30 cellular contexts compared by ENCODE assay signal in the genomic region with DNA sequence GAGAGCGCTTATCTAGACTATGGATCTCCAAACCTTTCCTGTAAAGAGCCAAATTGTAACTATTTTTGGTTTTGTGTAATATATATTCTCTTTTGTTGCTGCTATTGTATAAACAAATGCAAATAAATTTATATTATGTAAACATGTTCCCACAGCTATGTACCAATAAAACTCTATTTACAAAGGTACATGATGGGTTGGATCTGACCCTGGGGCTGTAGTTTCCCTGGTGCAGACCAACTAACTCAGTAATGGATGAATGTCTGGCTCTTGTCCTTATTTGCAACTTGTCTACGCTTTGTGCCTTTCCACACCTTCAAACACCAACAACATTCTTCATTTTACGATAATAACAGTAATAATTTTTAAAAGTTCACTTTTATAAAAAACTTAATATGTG.
"Had no signal": no experiment of that assay in that cellular context is flagged by ENCODE, and none has a peak within 500 bp of the region (broad histone marks: within the 10 kb centered on the region; RNA-seq: fewer than 3 reads in every experiment).

No MANE protein-coding gene starts in this region.

- H3K4me3 ChIP-seq: adrenal gland, ascending aorta, body of pancreas, breast epithelium, cardiac muscle cell, colonic mucosa had no signal

- DNase-seq: activated effector memory CD4-positive, alpha-beta T cell treated with anti-CD3 and anti-CD28 coated beads, Interleukin-2, amount 50 U/mL, for 16 hours; activated effector memory CD4-positive, alpha-beta T cell treated with Interleukin-2 at 50 U/mL for 16 hours; activated gamma-delta T cell; activated gamma-delta T cell treated with Interleukin-2 at 50 U/mL for 16 hours; activated naive CD4-positive, alpha-beta T cell; activated naive CD4-positive, alpha-beta T cell treated with anti-CD3 and anti-CD28 coated beads for 36 hours; activated naive CD4-positive, alpha-beta T cell treated with anti-CD3 and anti-CD28 coated beads, Interleukin-2, amount 10 ng/mL, durations not matched to agents 7 days and 5 days; activated naive CD4-positive, alpha-beta T cell treated with anti-CD3 and anti-CD28 coated beads, Interleukin-2, amount 50 U/mL, for 16 hours; activated naive CD4-positive, alpha-beta T cell treated with Interleukin-2 at 50 U/mL for 16 hours; activated naive CD8-positive, alpha-beta T cell treated with anti-CD3 and anti-CD28 coated beads for 36 hours; activated naive CD8-positive, alpha-beta T cell treated with anti-CD3 and anti-CD28 coated beads, Interleukin-2, amount 10 ng/mL, durations not matched to agents 7 days and 5 days; activated naive CD8-positive, alpha-beta T cell treated with anti-CD3 and anti-CD28 coated beads, Interleukin-2, amount 50 U/mL, for 24 hours; activated T-cell treated with anti-CD3 and anti-CD28 coated beads, Interleukin-2, amount 50 U/mL, for 48 hours; activated T-cell treated with anti-CD3 and anti-CD28 coated beads, Interleukin-2, amount 50 U/mL, for 72 hours; adrenal gland; amniotic stem cell; amygdala; anterior cingulate cortex; aorta; body of pancreas; brain microvascular endothelial cell; caudate nucleus; central memory CD4-positive, alpha-beta T cell; cerebellar nuclear complex; colonic mucosa had no signal

- H3K27ac ChIP-seq: adrenal gland, ascending aorta, brain microvascular endothelial cell, breast epithelium, cardiac muscle cell, colonic mucosa had no signal

- ATAC-seq: activated naive CD4-positive, alpha-beta T cell treated with anti-CD3 and anti-CD28 coated beads, Interleukin-2, amount 50 U/mL, for 72 hours; activated naive CD8-positive, alpha-beta T cell treated with anti-CD3 and anti-CD28 coated beads, Interleukin-2, amount 50 U/mL, for 24 hours; activated T-cell treated with anti-CD3 and anti-CD28 coated beads, Interleukin-2, amount 50 U/mL, for 72 hours; activated T-helper 17 cell treated with anti-CD3 and anti-CD28 coated beads, Interleukin-2, amount 50 U/mL, for 72 hours had no signal
